Comparison of ENCODE assay signal across 27 cellular contexts in the genomic region with DNA sequence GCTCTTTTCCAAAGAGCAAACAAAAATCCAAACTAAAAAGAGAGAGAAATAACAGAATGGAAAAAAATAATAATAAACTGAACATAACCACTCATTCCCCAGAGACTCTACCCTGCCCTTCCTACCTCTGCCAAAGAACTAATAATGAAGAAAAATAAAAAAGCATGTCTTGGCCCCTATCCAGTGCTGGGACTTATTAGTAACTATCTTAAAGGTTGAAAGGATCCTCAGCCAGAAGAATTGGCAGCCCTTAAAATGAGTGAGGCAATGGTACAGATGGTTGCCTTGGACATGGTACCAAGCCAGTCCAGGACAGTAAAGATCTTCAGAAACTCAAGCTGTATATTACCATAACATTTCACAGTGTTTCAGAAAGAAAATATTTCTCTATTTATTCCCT.
"Had no signal": no experiment of that assay in that cellular context is flagged by ENCODE, and none has a peak within 500 bp of the region (broad histone marks: within the 10 kb centered on the region; RNA-seq: fewer than 3 reads in every experiment).

No MANE protein-coding gene starts in this region.

- H3K4me3 Mint-ChIP-seq: activated CD4-positive, alpha-beta T cell treated with anti-CD3 and anti-CD28 coated beads for 36 hours; activated naive CD8-positive, alpha-beta T cell; activated T-helper 1 cell treated with anti-CD3 and anti-CD28 coated beads, Interleukin-12 subunit alpha, Interleukin-12 subunit beta, Interleukin-2, Interleukin-4 antibody, amounts not matched to agents 30 ng/mL and 10 ng/mL and 1 ng/mL, durations not matched to agents 14 hours and 24 hours and 36 hours; dendritic cell treated with granulocyte-macrophage colony-stimulating factor and Interleukin-4, amounts not matched to agents 40 ng/mL and 50 ng/mL, for 4 days; memory B cell; naive B cell; neural crest cell; stimulated activated effector memory CD8-positive, alpha-beta T cell treated with anti-CD3 and anti-CD28 coated beads, Interleukin-12 subunit alpha, Interleukin-12 subunit beta, amount 100 ng/mL, for 72 hours; T-cell; WTC11 had no signal

- H3K36me3 Mint-ChIP-seq: activated naive CD8-positive, alpha-beta T cell; memory B cell; naive B cell; stimulated activated effector memory CD8-positive, alpha-beta T cell treated with anti-CD3 and anti-CD28 coated beads, Interleukin-12 subunit alpha, Interleukin-12 subunit beta, amount 100 ng/mL, for 72 hours; T-cell; WTC11 had no signal

- H3K27me3 Mint-ChIP-seq: activated naive CD8-positive, alpha-beta T cell; dendritic cell treated with granulocyte-macrophage colony-stimulating factor and Interleukin-4, amounts not matched to agents 40 ng/mL and 50 ng/mL, for 4 days; memory B cell; naive B cell had no signal

- H3K27me3 ChIP-seq: esophagus muscularis mucosa, gastrocnemius medialis, right atrium auricular region, stomach, testis had no signal

- H3K9me3 ChIP-seq: gastrocnemius medialis, prostate gland, stomach, testis had no signal

- H3K27ac ChIP-seq: esophagus muscularis mucosa, gastrocnemius medialis, left ventricle myocardium inferior, prostate gland, right atrium auricular region, SK-N-MC, stomach, testis had no signal

- ATAC-seq: activated CD4-positive, alpha-beta T cell treated with anti-CD3 and anti-CD28 coated beads for 36 hours; gastrocnemius medialis; stimulated activated effector memory CD8-positive, alpha-beta T cell treated with anti-CD3 and anti-CD28 coated beads, Interleukin-12 subunit alpha, Interleukin-12 subunit beta, amount 100 ng/mL, for 72 hours; T-cell; WTC11 had no signal

- H3K27ac Mint-ChIP-seq: activated CD4-positive, alpha-beta T cell treated with anti-CD3 and anti-CD28 coated beads for 36 hours; activated naive CD8-positive, alpha-beta T cell; activated T-helper 1 cell treated with anti-CD3 and anti-CD28 coated beads, Interleukin-12 subunit alpha, Interleukin-12 subunit beta, Interleukin-2, Interleukin-4 antibody, amounts not matched to agents 30 ng/mL and 10 ng/mL and 1 ng/mL, durations not matched to agents 14 hours and 24 hours and 36 hours; dendritic cell treated with granulocyte-macrophage colony-stimulating factor and Interleukin-4, amounts not matched to agents 40 ng/mL and 50 ng/mL, for 4 days; memory B cell; naive B cell; stimulated activated effector memory CD8-positive, alpha-beta T cell treated with anti-CD3 and anti-CD28 coated beads, Interleukin-12 subunit alpha, Interleukin-12 subunit beta, amount 100 ng/mL, for 72 hours; T-cell; WTC11 had no signal

- H3K4me1 Mint-ChIP-seq: activated CD4-positive, alpha-beta T cell treated with anti-CD3 and anti-CD28 coated beads for 36 hours; memory B cell; naive B cell; neural crest cell; stimulated activated effector memory CD8-positive, alpha-beta T cell treated with anti-CD3 and anti-CD28 coated beads, Interleukin-12 subunit alpha, Interleukin-12 subunit beta, amount 100 ng/mL, for 72 hours; T-cell had no signal

- H3K9me3 Mint-ChIP-seq: activated T-helper 1 cell treated with anti-CD3 and anti-CD28 coated beads, Interleukin-12 subunit alpha, Interleukin-12 subunit beta, Interleukin-2, Interleukin-4 antibody, amounts not matched to agents 30 ng/mL and 10 ng/mL and 1 ng/mL, durations not matched to agents 14 hours and 24 hours and 36 hours; dendritic cell treated with granulocyte-macrophage colony-stimulating factor and Interleukin-4, amounts not matched to agents 40 ng/mL and 50 ng/mL, for 4 days; neural crest cell; stimulated activated effector memory CD8-positive, alpha-beta T cell treated with anti-CD3 and anti-CD28 coated beads, Interleukin-12 subunit alpha, Interleukin-12 subunit beta, amount 100 ng/mL, for 72 hours had no signal

- H3K4me3 ChIP-seq: esophagus muscularis mucosa, gastrocnemius medialis, left ventricle myocardium inferior, prostate gland, right atrium auricular region, SK-N-MC, smooth muscle cell, stomach, testis had no signal

- DNase-seq: activated CD4-positive, alpha-beta T cell treated with anti-CD3 and anti-CD28 coated beads for 36 hours; activated CD4-positive, alpha-beta T cell treated with anti-CD3 and anti-CD28 coated beads, Interleukin-2, amount 50 U/mL, for 48 hours; activated gamma-delta T cell treated with Interleukin-2 at 50 U/mL for 16 hours; amniotic stem cell; central memory CD4-positive, alpha-beta T cell; effector memory CD4-positive, alpha-beta T cell; gastrocnemius medialis; head of caudate nucleus; left ventricle myocardium inferior; naive B cell; stimulated activated CD4-positive, alpha-beta T cell treated with anti-CD3 and anti-CD28 coated beads, Interleukin-4, amount 100 ng/mL, for 24 hours; stomach; T-cell; testis had no signal

- FAIRE-seq: endothelial cell of umbilical vein had no signal

- H3K36me3 ChIP-seq: esophagus muscularis mucosa, gastrocnemius medialis, left ventricle myocardium inferior, prostate gland, right atrium auricular region, stomach had no signal

- H3K4me2 ChIP-seq: smooth muscle cell had no signal

- H3K4me1 ChIP-seq: esophagus muscularis mucosa, gastrocnemius medialis, left ventricle myocardium inferior, prostate gland, right atrium auricular region, stomach, testis had no signal
